14 cellular contexts compared by ENCODE assay signal in the genomic region with DNA sequence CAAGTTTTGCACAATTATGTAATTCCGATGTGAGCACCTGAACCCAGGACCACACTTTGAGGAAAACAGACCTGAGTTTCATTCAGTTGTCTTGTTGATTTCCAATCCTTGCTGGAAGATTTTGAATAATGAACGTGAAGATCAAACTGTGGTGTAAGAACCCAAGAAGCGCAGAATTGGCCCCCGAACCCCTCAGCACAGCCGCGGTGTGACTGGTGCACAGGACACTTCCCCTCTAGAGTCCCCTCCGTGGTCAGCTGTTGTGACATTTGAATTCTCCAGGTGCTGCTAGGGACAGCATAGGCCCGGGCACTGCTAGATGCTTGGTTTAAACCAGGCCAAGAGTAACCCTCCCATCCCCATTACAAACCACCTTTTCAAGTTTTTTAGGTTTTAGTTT. TPM values are rescaled to one million over a fixed set of nuclear protein-coding genes. Genes with fewer than 3 reads are reported as not detected.
DNase-seq lines count a peak whose midpoint lies in the region; ATAC-seq and TF ChIP-seq lines count a peak whose summit lies in the region.
"Had no signal": no experiment of that assay in that cellular context is flagged by ENCODE, and none has a peak within 500 bp of the region (broad histone marks: within the 10 kb centered on the region; RNA-seq: fewer than 3 reads in every experiment).

No MANE protein-coding gene starts in this region.

- H3K36me3 Mint-ChIP-seq in stimulated activated naive CD8-positive, alpha-beta T cell treated with anti-CD3 and anti-CD28 coated beads, Interleukin-15, Interleukin-2, amounts not matched to agents 100 ng/mL and 50 ng/mL, for 24 hours (ENCODE audit: low read depth): peaks cover 12% of the 10 kb centered on the region
- peaks cover 3% of the 10 kb centered on the region for H3K36me3 Mint-ChIP-seq in activated T-helper 1 cell treated with anti-CD3 and anti-CD28 coated beads, Interleukin-12 subunit alpha, Interleukin-12 subunit beta, Interleukin-2, Interleukin-4 antibody, amounts not matched to agents 30 ng/mL and 10 ng/mL and 1 ng/mL, durations not matched to agents 14 hours and 24 hours and 36 hours (ENCODE audit: low read depth)
- H3K36me3 Mint-ChIP-seq in mesothelial cell of epicardium: peaks cover 6% of the 10 kb centered on the region

- intact Hi-C loops in activated T-helper 1 cell treated with anti-CD3 and anti-CD28 coated beads, Interleukin-12 subunit alpha, Interleukin-12 subunit beta, Interleukin-2, Interleukin-4 antibody, amounts not matched to agents 30 ng/mL and 10 ng/mL and 1 ng/mL, durations not matched to agents 14 hours and 24 hours and 36 hours (cut with micrococcal nuclease): loop anchor here (5.0 kb wide), 1 partner anchor 610 kb away; a partner anchor contains a TSS

- peaks cover 11% of the 10 kb centered on the region for H3K4me1 Mint-ChIP-seq in stimulated activated naive CD8-positive, alpha-beta T cell treated with anti-CD3 and anti-CD28 coated beads, Interleukin-15, Interleukin-2, amounts not matched to agents 100 ng/mL and 50 ng/mL, for 24 hours (ENCODE audit: low read depth)
- H3K4me1 Mint-ChIP-seq in activated T-helper 1 cell treated with anti-CD3 and anti-CD28 coated beads, Interleukin-12 subunit alpha, Interleukin-12 subunit beta, Interleukin-2, Interleukin-4 antibody, amounts not matched to agents 30 ng/mL and 10 ng/mL and 1 ng/mL, durations not matched to agents 14 hours and 24 hours and 36 hours (ENCODE audit: low read depth): no peaks in the 10 kb centered on the region
- no peaks in the 10 kb centered on the region for H3K4me1 Mint-ChIP-seq in mesothelial cell of epicardium

- no peak overlapping the region for H3K27ac Mint-ChIP-seq in stimulated activated naive CD8-positive, alpha-beta T cell treated with anti-CD3 and anti-CD28 coated beads, Interleukin-15, Interleukin-2, amounts not matched to agents 100 ng/mL and 50 ng/mL, for 24 hours
- H3K27ac Mint-ChIP-seq in activated T-helper 1 cell treated with anti-CD3 and anti-CD28 coated beads, Interleukin-12 subunit alpha, Interleukin-12 subunit beta, Interleukin-2, Interleukin-4 antibody, amounts not matched to agents 30 ng/mL and 10 ng/mL and 1 ng/mL, durations not matched to agents 14 hours and 24 hours and 36 hours: no peak overlapping the region
- H3K27ac Mint-ChIP-seq in mesothelial cell of epicardium: no peak overlapping the region

- ATAC-seq in stimulated activated naive CD8-positive, alpha-beta T cell treated with anti-CD3 and anti-CD28 coated beads, Interleukin-15, Interleukin-2, amounts not matched to agents 100 U/mL and 50 U/mL, for 24 hours: no peak
- ATAC-seq in GM19023 (IDR thresholded peaks at IDR 0.05; ENCODE audit: unreplicated experiment) (no peak), GM19035 (IDR thresholded peaks at IDR 0.05; ENCODE audit: unreplicated experiment) (no peak)

- no peaks in the 10 kb centered on the region for H3K9me3 Mint-ChIP-seq in stimulated activated naive CD8-positive, alpha-beta T cell treated with anti-CD3 and anti-CD28 coated beads, Interleukin-15, Interleukin-2, amounts not matched to agents 100 ng/mL and 50 ng/mL, for 24 hours
- no peaks in the 10 kb centered on the region for H3K9me3 Mint-ChIP-seq in activated T-helper 1 cell treated with anti-CD3 and anti-CD28 coated beads, Interleukin-12 subunit alpha, Interleukin-12 subunit beta, Interleukin-2, Interleukin-4 antibody, amounts not matched to agents 30 ng/mL and 10 ng/mL and 1 ng/mL, durations not matched to agents 14 hours and 24 hours and 36 hours
- H3K9me3 Mint-ChIP-seq in mesothelial cell of epicardium: no peaks in the 10 kb centered on the region

- DNase-seq in stimulated activated naive CD8-positive, alpha-beta T cell treated with anti-CD3 and anti-CD28 coated beads, Interleukin-15, Interleukin-2, amounts not matched to agents 100 U/mL and 50 U/mL, for 24 hours: no peak
- DNase-seq in activated T-helper 1 cell treated with anti-CD3 and anti-CD28 coated beads, Interleukin-12 subunit alpha, Interleukin-12 subunit beta, Interleukin-2, Interleukin-4 antibody, amounts not matched to agents 30 ng/mL and 10 ng/mL and 1 ng/mL, durations not matched to agents 14 hours and 24 hours and 36 hours (ENCODE audit: low spot score): no peak
- no peak for DNase-seq in mesothelial cell of epicardium (ENCODE audit: low spot score in 2 of 2, unreplicated experiment in 2 of 2)
- no peak for DNase-seq in NK-92 (lab: John Stamatoyannopoulos, UW; ENCODE audit: unreplicated experiment)
- DNase-seq: DMS79 treated with DMSO at 0.1 percent for 48 hours; erythroblast; KG1; NCI-H1694; NCI-H510A treated with DMSO at 0.1 percent for 48 hours; Peyer's patch; stimulated activated CD4-positive, alpha-beta T cell treated with anti-CD3 and anti-CD28 coated beads, Interleukin-12 subunit alpha, Interleukin-12 subunit beta, amount 100 ng/mL, for 4 hours had no signal

- H3K27me3 Mint-ChIP-seq in stimulated activated naive CD8-positive, alpha-beta T cell treated with anti-CD3 and anti-CD28 coated beads, Interleukin-15, Interleukin-2, amounts not matched to agents 100 ng/mL and 50 ng/mL, for 24 hours: no peaks in the 10 kb centered on the region
- H3K27me3 Mint-ChIP-seq in activated T-helper 1 cell treated with anti-CD3 and anti-CD28 coated beads, Interleukin-12 subunit alpha, Interleukin-12 subunit beta, Interleukin-2, Interleukin-4 antibody, amounts not matched to agents 30 ng/mL and 10 ng/mL and 1 ng/mL, durations not matched to agents 14 hours and 24 hours and 36 hours (ENCODE audit: insufficient read depth): no peaks in the 10 kb centered on the region
- H3K27me3 Mint-ChIP-seq in mesothelial cell of epicardium (ENCODE audit: low read depth): no peaks in the 10 kb centered on the region

- TF ChIP-seq CTCF in mesothelial cell of epicardium (IDR thresholded peaks at IDR 0.05; ENCODE audit: unreplicated experiment): no peak

- peak overlapping the region; percentile 19 for H3K4me3 Mint-ChIP-seq in stimulated activated naive CD8-positive, alpha-beta T cell treated with anti-CD3 and anti-CD28 coated beads, Interleukin-15, Interleukin-2, amounts not matched to agents 100 ng/mL and 50 ng/mL, for 24 hours
- H3K4me3 Mint-ChIP-seq in activated T-helper 1 cell treated with anti-CD3 and anti-CD28 coated beads, Interleukin-12 subunit alpha, Interleukin-12 subunit beta, Interleukin-2, Interleukin-4 antibody, amounts not matched to agents 30 ng/mL and 10 ng/mL and 1 ng/mL, durations not matched to agents 14 hours and 24 hours and 36 hours: peak overlapping the region; percentile 79
- H3K4me3 Mint-ChIP-seq in mesothelial cell of epicardium: peak overlapping the region; percentile 73

RNA-seq across cellular contexts. Expression of a gene that starts 1.7 kb away (rescaled TPM):
- 12.3 and 14.5 TPM in 2 replicates for total RNA-seq in activated T-helper 1 cell treated with anti-CD3 and anti-CD28 coated beads, Interleukin-12 subunit alpha, Interleukin-12 subunit beta, Interleukin-2, Interleukin-4 antibody, amounts not matched to agents 30 ng/mL and 10 ng/mL and 1 ng/mL, durations not matched to agents 14 hours and 24 hours and 36 hours
- total RNA-seq in mesothelial cell of epicardium: 14.3 to 16.4 TPM (median 16.1 TPM) in 3 replicates

RNA-seq across cellular contexts. Expression of a gene that starts 34.9 kb away (rescaled TPM):
- total RNA-seq in activated T-helper 1 cell treated with anti-CD3 and anti-CD28 coated beads, Interleukin-12 subunit alpha, Interleukin-12 subunit beta, Interleukin-2, Interleukin-4 antibody, amounts not matched to agents 30 ng/mL and 10 ng/mL and 1 ng/mL, durations not matched to agents 14 hours and 24 hours and 36 hours: 5.4 and 5.8 TPM in 2 replicates
- 57.5 to 62.1 TPM (median 61.9 TPM) in 3 replicates for total RNA-seq in mesothelial cell of epicardium

RNA-seq across cellular contexts. Expression of a gene that starts 40.8 kb away (rescaled TPM):
- 34.2 and 36.7 TPM in 2 replicates for total RNA-seq in activated T-helper 1 cell treated with anti-CD3 and anti-CD28 coated beads, Interleukin-12 subunit alpha, Interleukin-12 subunit beta, Interleukin-2, Interleukin-4 antibody, amounts not matched to agents 30 ng/mL and 10 ng/mL and 1 ng/mL, durations not matched to agents 14 hours and 24 hours and 36 hours
- total RNA-seq in mesothelial cell of epicardium: 83.7 to 90.0 TPM (median 87.5 TPM) in 3 replicates

Comparison
In these comparisons a context has a peak if more than half of its experiments do, and no peak if none do; other contexts are left out.
1. H3K4me3 Mint-ChIP-seq: peak in every context shown above with its lines; median percentile 79 in activated T-helper 1 cell treated with anti-CD3 and anti-CD28 coated beads, Interleukin-12 subunit alpha, Interleukin-12 subunit beta, Interleukin-2, Interleukin-4 antibody, amounts not matched to agents 30 ng/mL and 10 ng/mL and 1 ng/mL, durations not matched to agents 14 hours and 24 hours and 36 hours; 73 in mesothelial cell of epicardium; 19 in stimulated activated naive CD8-positive, alpha-beta T cell treated with anti-CD3 and anti-CD28 coated beads, Interleukin-15, Interleukin-2, amounts not matched to agents 100 ng/mL and 50 ng/mL, for 24 hours.